Comparison of ENCODE assay signal across 1 cellular context in genomic region chrX:30296408-30297254, GRCh38.
TF ChIP-seq lines count a peak whose summit lies in the region.

No MANE protein-coding gene starts in this region.

TF ChIP-seq in A549, 52 proteins besides CTCF, POLR2A, EP300 and RAD21 (continued from another document):
- no peak for TF ChIP-seq SREBF2 (IDR thresholded peaks at IDR 0.05)
- no peak for TF ChIP-seq RARB (CRISPR knock-in tag; IDR thresholded peaks at IDR 0.05)
- TF ChIP-seq HES2 (IDR thresholded peaks at IDR 0.05) = no peak
- TF ChIP-seq MAX (IDR thresholded peaks at IDR 0.05) = no peak
- TF ChIP-seq JUN (IDR thresholded peaks at IDR 0.05) = no peak
- TF ChIP-seq RCOR1 (IDR thresholded peaks at IDR 0.05; ENCODE audit: low read depth, low read length) = no peak
- no peak for TF ChIP-seq CBX8 (IDR thresholded peaks at IDR 0.05)
- no peak for TF ChIP-seq ZC3H11A (IDR thresholded peaks at IDR 0.05)
